Comparison of ENCODE assay signal across 15 cellular contexts in genomic region chr6:111939902-111940301, GRCh38.
"Had no signal": no experiment of that assay in that cellular context is flagged by ENCODE, and none has a peak within 500 bp of the region (broad histone marks: within the 10 kb centered on the region; RNA-seq: fewer than 3 reads in every experiment).

No MANE protein-coding gene starts in this region.

- H3K36me3 ChIP-seq: ovary, sigmoid colon had no signal

- H3K4me1 ChIP-seq: sigmoid colon, testis had no signal

- H3K27me3 ChIP-seq: ovary, sigmoid colon, testis had no signal

- H3K4me3 ChIP-seq: ovary, sigmoid colon, testis had no signal

- H3K27ac ChIP-seq: ovary, sigmoid colon, testis had no signal

- H3K9me3 ChIP-seq: ovary, testis had no signal

- DNase-seq: activated CD4-positive, alpha-beta T cell treated with anti-CD3 and anti-CD28 coated beads for 48 hours; activated CD8-positive, alpha-beta memory T cell treated with anti-CD3 and anti-CD28 coated beads, Interleukin-2, amount 50 U/mL, for 48 hours; activated CD8-positive, alpha-beta T cell treated with anti-CD3 and anti-CD28 coated beads, Interleukin-2, amount 10 ng/mL, durations not matched to agents 7 days and 5 days; activated naive CD4-positive, alpha-beta T cell; aorta; foreskin melanocyte; head of caudate nucleus; left colon; nephron progenitor cell; ovary; sigmoid colon; stimulated activated CD4-positive, alpha-beta T cell treated with anti-CD3 and anti-CD28 coated beads, Interleukin-4, amount 100 ng/mL, for 1 hour; stimulated activated CD8-positive, alpha-beta memory T cell treated with anti-CD3 and anti-CD28 coated beads, Interleukin-4, amount 100 ng/mL, for 48 hours; testis had no signal

- ATAC-seq: activated CD8-positive, alpha-beta T cell treated with anti-CD3 and anti-CD28 coated beads, Interleukin-2, amount 10 ng/mL, durations not matched to agents 7 days and 5 days; esophagus mucosa; left colon had no signal
